Comparison of ENCODE assay signal across 8 cellular contexts in the genomic region with DNA sequence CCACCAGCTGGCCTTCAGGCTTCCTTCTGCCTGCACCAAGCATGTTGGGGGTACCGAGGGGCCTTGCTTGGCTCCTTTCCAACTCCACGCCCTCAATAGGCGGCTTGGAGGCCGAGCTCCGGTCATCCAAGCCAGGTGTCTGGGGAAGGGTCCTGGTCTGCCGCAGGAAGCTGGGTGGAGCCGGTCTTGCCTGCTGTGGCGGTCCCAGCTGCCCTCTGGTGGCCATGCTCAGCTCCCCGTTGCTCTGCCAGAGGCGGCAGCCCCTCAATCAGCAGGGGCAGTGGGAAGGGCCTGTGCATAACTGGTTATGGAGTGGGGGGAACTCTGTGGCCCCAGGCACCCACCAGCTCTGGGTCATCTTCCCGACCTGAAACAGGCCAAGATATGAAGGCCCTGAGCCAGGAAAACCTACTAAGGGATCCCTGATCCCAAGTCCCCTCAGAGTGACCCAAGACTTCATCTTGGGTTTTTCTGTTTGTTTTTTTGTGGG. TPM values are rescaled to one million over a fixed set of nuclear protein-coding genes. Genes with fewer than 3 reads are reported as not detected.
DNase-seq lines count a peak whose midpoint lies in the region; ATAC-seq and TF ChIP-seq lines count a peak whose summit lies in the region.

No MANE protein-coding gene starts in this region.

- peak; percentile 63 for DNase-seq in ELR (ENCODE audit: low read depth)
- DNase-seq in NCI-H1092 (lab: John Stamatoyannopoulos, UW), result peak; percentile 54
- peak in 1 of 2 donors; percentile 84 for DNase-seq in ascending aorta (ENCODE audit: low spot score in 2 of 2)
- peak; percentile 93 for DNase-seq in iPS-NIHi7 (ENCODE audit: extremely low spot score)
- DNase-seq in stimulated activated CD8-positive, alpha-beta memory T cell treated with anti-CD3 and anti-CD28 coated beads, Interleukin-4, amount 100 ng/mL, for 24 hours (ENCODE audit: low read depth), result peak; percentile 35

- no peaks in the 10 kb centered on the region for H3K9me3 ChIP-seq in ascending aorta

- peaks cover 6 to 15% of the 10 kb centered on the region in 2 donors for H3K4me1 ChIP-seq in ascending aorta

- peak; percentile 89 to 99 (median 90) for TF ChIP-seq CTCF in ascending aorta (IDR thresholded peaks at IDR 0.05)

- H3K27ac ChIP-seq in ascending aorta, result no peak overlapping the region

- H3K4me3 ChIP-seq in ascending aorta, result no peak overlapping the region

- H3K36me3 ChIP-seq in ascending aorta, result no peaks in the 10 kb centered on the region

- no peak for ATAC-seq in HG02610 (IDR thresholded peaks at IDR 0.05; ENCODE audit: unreplicated experiment)
- ATAC-seq in HG02642 (IDR thresholded peaks at IDR 0.05; ENCODE audit: poor library complexity, unreplicated experiment), result no peak
- ATAC-seq in GM18873 (IDR thresholded peaks at IDR 0.05; ENCODE audit: low FRiP score, unreplicated experiment), result no peak

- intact Hi-C loops in ascending aorta (cut with DNase I), result loop anchor here (1.0 kb wide), 1 partner anchor 43 kb away; no protein-coding TSS in a partner anchor

- H3K27me3 ChIP-seq in ascending aorta, result no peaks in the 10 kb centered on the region

RNA-seq across cellular contexts. Expression of a gene that starts 3.2 kb away (rescaled TPM):
- 252 TPM for total RNA-seq in ascending aorta

RNA-seq across cellular contexts. Expression of a gene that starts 7.5 kb away (rescaled TPM):
- 26.3 TPM for total RNA-seq in ascending aorta
